In genomic region chr2:3493610-3493997, GRCh38 we compare ENCODE assay signal across 11 cellular contexts. TPM values are rescaled to one million over a fixed set of nuclear protein-coding genes. Genes with fewer than 3 reads are reported as not detected.
DNase-seq lines count a peak whose midpoint lies in the region; ATAC-seq and TF ChIP-seq lines count a peak whose summit lies in the region.
"Had no signal": no experiment of that assay in that cellular context is flagged by ENCODE, and none has a peak within 500 bp of the region (broad histone marks: within the 10 kb centered on the region; RNA-seq: fewer than 3 reads in every experiment).

No MANE protein-coding gene starts in this region.

- TF ChIP-seq RAD21 in Ishikawa (IDR thresholded peaks at IDR 0.05; ENCODE audit: low read depth), result no peak

- TF ChIP-seq EP300 in Ishikawa (IDR thresholded peaks at IDR 0.05; ENCODE audit: borderline replicate concordance), result no peak

- H3K9me3 ChIP-seq in body of pancreas, result no peaks in the 10 kb centered on the region
- H3K9me3 ChIP-seq in testis, result no peaks in the 10 kb centered on the region

- H3K36me3 ChIP-seq in body of pancreas (replicated peaks in 1 of 2; ENCODE audit: insufficient read depth in 1 of 2, low read depth in 2 of 2) (peaks cover 0 to 5% of the 10 kb centered on the region in 2 donors), testis (ENCODE audit: low read depth, missing control alignments) (no peaks in the 10 kb centered on the region)

- peak in 2 of 4 donors; percentile 25 to 26 for DNase-seq in body of pancreas
- DNase-seq in kidney glomerular epithelial cell (lab: John Stamatoyannopoulos, UW), result peak; percentile 63
- DNase-seq in testis, result peak; percentile 86
- no peak for DNase-seq in GM10266 (ENCODE audit: extremely low spot score)
- DNase-seq in NCI-H345 (lab: John Stamatoyannopoulos, UW), result no peak
- DNase-seq in cortex of kidney (lab: John Stamatoyannopoulos, UW), result no peak
- no peak for DNase-seq in NOMO-1 (lab: John Stamatoyannopoulos, UW; ENCODE audit: unreplicated experiment in 2 of 2)
- DNase-seq: activated B cell treated with CpG ODN at 0.5 μM for 24 hours, NCI-H1105 had no signal

- 43 to 62% methylated on average over 10 of the region's 10 CpGs for WGBS in body of pancreas, 2 donors
- WGBS in testis, 2 donors, result 27 to 49% methylated on average over 10 of the region's 10 CpGs

- H3K4me3 ChIP-seq in body of pancreas (no peak overlapping the region), testis (no peak overlapping the region)

- peak overlapping the region in 1 of 4 donors; percentile 5 for H3K27ac ChIP-seq in body of pancreas
- peak overlapping the region in 1 of 2 donors; percentile 45 for H3K27ac ChIP-seq in testis

- TF ChIP-seq POLR2A in body of pancreas (IDR thresholded peaks at IDR 0.05) (no peak), testis (IDR thresholded peaks at IDR 0.05) (no peak)

- TF ChIP-seq CTCF in body of pancreas (IDR thresholded peaks at IDR 0.05), result no peak
- no peak for TF ChIP-seq CTCF in testis (IDR thresholded peaks at IDR 0.05)
- TF ChIP-seq CTCF in GM10266 (IDR thresholded peaks at IDR 0.05; ENCODE audit: control insufficient read depth, insufficient read depth, low read depth, missing control alignments), result no peak

- ATAC-seq in body of pancreas, result peak; percentile 20
- ATAC-seq: stimulated activated memory B cell treated with anti-CD40 and anti-IgM and Interleukin-4, amounts not matched to agents 10 μg/mL and 1 μg/mL and 100 μg/mL, for 72 hours had no signal

- H3K27me3 ChIP-seq in body of pancreas (no peaks in the 10 kb centered on the region), testis (no peaks in the 10 kb centered on the region)

- intact Hi-C loops in body of pancreas (cut with DNase I) (no loop called here), testis (cut with DNase I; ENCODE audit: low total_unique reads) (no loop called here)

- H3K4me1 ChIP-seq in body of pancreas, result peaks cover 6% of the 10 kb centered on the region
- H3K4me1 ChIP-seq in testis, result peaks cover 9% of the 10 kb centered on the region

TF ChIP-seq in Ishikawa, 13 proteins besides CTCF, POLR2A, EP300 and RAD21:
- TF ChIP-seq REST (IDR thresholded peaks at IDR 0.05; ENCODE audit: low read depth) (no peak), EGR1 (IDR thresholded peaks at IDR 0.05) (peak; percentile 30; the same call in 1 of the 2 replicates)

RNA-seq across cellular contexts. Expression of gene ADI1, which starts 25.7 kb away (rescaled TPM):
- 10 to 100 TPM; 18.8 to 22.3 TPM for total RNA-seq in body of pancreas
- total RNA-seq in testis, result 10 to 100 TPM; 41.6 to 52.5 TPM
- polyA plus RNA-seq in testis (ENCODE audit: insufficient read depth, low read depth, low replicate concordance), result 41.1 TPM

Comparison
In these comparisons a context has a peak if more than half of its experiments do, and no peak if none do; other contexts are left out.
1. DNase-seq: peak in kidney glomerular epithelial cell (single experiment) and testis (single experiment); none in GM10266 (single experiment), NCI-H345 (single experiment), cortex of kidney (single experiment) and NOMO-1 (0 of 2).